Comparison of ENCODE assay signal across 8 cellular contexts in genomic region chr9:132669329-132669635, GRCh38. TPM values are rescaled to one million over a fixed set of nuclear protein-coding genes. Genes with fewer than 3 reads are reported as not detected.
A peak's percentile ranks its signal among the peaks of the same experiment; 100 is the strongest.
DNase-seq lines count a peak whose midpoint lies in the region; ATAC-seq and TF ChIP-seq lines count a peak whose summit lies in the region.

No MANE protein-coding gene starts in this region.

- H3K9me3 ChIP-seq in ascending aorta = no peaks in the 10 kb centered on the region
- no peaks in the 10 kb centered on the region for H3K9me3 ChIP-seq in liver (ENCODE audit: control insufficient read depth in 4 of 4, low read length in 3 of 4)
- H3K9me3 ChIP-seq in thymus (ENCODE audit: control insufficient read depth) = no peaks in the 10 kb centered on the region

- peak overlapping the region; percentile 69 to 76 for H3K9ac ChIP-seq in liver (ENCODE audit: low read depth in 1 of 2, low read length in 2 of 2)

- peak overlapping the region; percentile 93 to 99 for H3K27ac ChIP-seq in ascending aorta
- peak overlapping the region; percentile 92 to 96 for H3K27ac ChIP-seq in liver (ENCODE audit: low read depth in 1 of 2, low read length in 2 of 2)
- H3K27ac ChIP-seq in thymus (ENCODE audit: low read depth) = peak overlapping the region; percentile 84

- intact Hi-C loops in ascending aorta (cut with DNase I) (no loop called here), head of caudate nucleus (cut with DNase I) (loop anchor here (10.0 kb wide), 1 partner anchor 216 kb away; no protein-coding TSS in a partner anchor)

- H3K4me3 Mint-ChIP-seq in activated T-cell treated with anti-CD3 and anti-CD28 coated beads, Interleukin-2, amount 50 U/mL, for 24 hours = peak overlapping the region; percentile 95

- peak overlapping the region; percentile 97 for H3K27ac Mint-ChIP-seq in activated T-cell treated with anti-CD3 and anti-CD28 coated beads, Interleukin-2, amount 50 U/mL, for 24 hours

- no peak for TF ChIP-seq CTCF in ascending aorta (IDR thresholded peaks at IDR 0.05)
- TF ChIP-seq CTCF in liver (IDR thresholded peaks at IDR 0.05; ENCODE audit: low read depth, low read length, missing input control) = no peak

- H3K36me3 ChIP-seq in ascending aorta = no peaks in the 10 kb centered on the region
- peaks cover 0 to 1% (median 0%) of the 10 kb centered on the region in 4 donors for H3K36me3 ChIP-seq in liver (ENCODE audit: control insufficient read depth in 4 of 4, insufficient read depth in 3 of 4, low read depth in 1 of 4, low read length in 3 of 4)
- H3K36me3 ChIP-seq in thymus (ENCODE audit: control insufficient read depth, insufficient read depth) = no peaks in the 10 kb centered on the region

- TF ChIP-seq RAD21 in liver (IDR thresholded peaks at IDR 0.05) = no peak

- WGBS in liver = under 1% methylated on average over 8 of the region's 8 CpGs
- 3% methylated on average over 8 of the region's 8 CpGs for whole genome bisulfite sequencing in thymus

- H3K36me3 Mint-ChIP-seq in activated T-cell treated with anti-CD3 and anti-CD28 coated beads, Interleukin-2, amount 50 U/mL, for 24 hours (ENCODE audit: low read depth) = peaks cover 66% of the 10 kb centered on the region

- no peak for DNase-seq in activated T-cell treated with anti-CD3 and anti-CD28 coated beads, Interleukin-2, amount 50 U/mL, for 24 hours
- DNase-seq in activated T-cell treated with anti-CD3 and anti-CD28 coated beads, Interleukin-2, amount 50 U/mL, for 1 hour = no peak
- DNase-seq in ascending aorta (ENCODE audit: low spot score in 2 of 2) (no peak), head of caudate nucleus (no peak)
- DNase-seq in activated CD8-positive, alpha-beta memory T cell treated with anti-CD3 and anti-CD28 coated beads, Interleukin-2, amount 50 U/mL, for 4 hours = no peak

- H3K27me3 Mint-ChIP-seq in activated T-cell treated with anti-CD3 and anti-CD28 coated beads, Interleukin-2, amount 50 U/mL, for 24 hours = no peaks in the 10 kb centered on the region

- H3K4me3 ChIP-seq in ascending aorta = peak overlapping the region; percentile 83 to 100
- H3K4me3 ChIP-seq in liver (ENCODE audit: low read depth in 1 of 3, low read length in 3 of 3) = peak overlapping the region; percentile 86 to 91 (median 88)
- H3K4me3 ChIP-seq in thymus (ENCODE audit: low read length) = peak overlapping the region; percentile 60

- ATAC-seq in GM18511 (IDR thresholded peaks at IDR 0.05; ENCODE audit: unreplicated experiment) = no peak

- H3K4me1 ChIP-seq in ascending aorta (peaks cover 0 to 19% of the 10 kb centered on the region in 2 donors), liver (ENCODE audit: control insufficient read depth in 4 of 4, insufficient read depth in 4 of 4, low read length in 3 of 4) (peaks cover 2 to 27% (median 19%) of the 10 kb centered on the region in 4 donors), thymus (ENCODE audit: control insufficient read depth, insufficient read depth, low read length) (peaks cover 15% of the 10 kb centered on the region)

- H3K9me3 Mint-ChIP-seq in activated T-cell treated with anti-CD3 and anti-CD28 coated beads, Interleukin-2, amount 50 U/mL, for 24 hours = no peaks in the 10 kb centered on the region

- H3K27me3 ChIP-seq in ascending aorta (no peaks in the 10 kb centered on the region), liver (ENCODE audit: control insufficient read depth in 4 of 4, insufficient read depth in 4 of 4, low read length in 3 of 4) (no peaks in the 10 kb centered on the region), thymus (ENCODE audit: control insufficient read depth, insufficient read depth) (no peaks in the 10 kb centered on the region)

- peaks cover 54% of the 10 kb centered on the region for H3K4me1 Mint-ChIP-seq in activated T-cell treated with anti-CD3 and anti-CD28 coated beads, Interleukin-2, amount 50 U/mL, for 24 hours (ENCODE audit: low read depth)

TF ChIP-seq in liver, 16 proteins besides CTCF, POLR2A, EP300 and RAD21:
- TF ChIP-seq JUND (IDR thresholded peaks at IDR 0.05) (no peak), GABPA (IDR thresholded peaks at IDR 0.05 in 1 of 2, conservative IDR thresholded peaks at IDR 0.05 in 1 of 2) (peak in 1 of 2 donors; percentile 14)

RNA-seq across cellular contexts. Expression of gene DDX31, which starts 0.5 kb away (rescaled TPM):
- total RNA-seq in ascending aorta = 20.4 TPM
- 1 to 10 TPM; 4.0 to 9.6 TPM for total RNA-seq in liver
- polyA plus RNA-seq in liver = 1 to 10 TPM; 2.5 to 5.0 TPM
- polyA plus RNA-seq in thymus = 11.8 TPM

RNA-seq across cellular contexts. Expression of gene GTF3C4, which starts 1.0 kb away (rescaled TPM):
- total RNA-seq in ascending aorta (9.8 TPM), liver (1 to 10 TPM; 7.0 to 7.2 TPM)
- polyA plus RNA-seq in liver (1 to 10 TPM; 1.4 to 3.0 TPM), thymus (4.7 TPM)
